In the genomic region with DNA sequence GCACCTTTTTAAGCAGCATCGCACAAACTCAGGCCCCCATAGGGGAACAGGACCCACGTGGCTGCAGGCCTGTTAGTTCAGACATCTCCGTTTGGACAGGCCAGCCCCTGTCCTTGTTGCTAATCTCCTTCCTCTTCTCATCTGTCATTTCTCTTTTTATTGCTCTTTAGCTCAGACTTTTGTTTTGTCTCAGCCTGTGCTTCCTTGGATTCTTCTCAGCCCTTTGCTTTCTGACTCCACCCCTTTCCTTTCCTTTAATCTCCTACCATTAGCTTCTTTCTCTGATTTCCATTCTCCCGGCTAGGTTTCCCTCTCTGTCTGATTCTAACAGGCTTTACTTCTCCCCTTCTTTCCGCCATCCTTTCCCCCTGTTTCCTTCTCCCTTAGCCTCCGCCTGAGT, we compare ENCODE assay signal across 2 cellular contexts.
TF ChIP-seq lines count a peak whose summit lies in the region.

No MANE protein-coding gene starts in this region.

TF ChIP-seq in HEK293, 187 proteins besides CTCF, POLR2A, EP300 and RAD21 (continued from another document):
- TF ChIP-seq, protein P1, sequence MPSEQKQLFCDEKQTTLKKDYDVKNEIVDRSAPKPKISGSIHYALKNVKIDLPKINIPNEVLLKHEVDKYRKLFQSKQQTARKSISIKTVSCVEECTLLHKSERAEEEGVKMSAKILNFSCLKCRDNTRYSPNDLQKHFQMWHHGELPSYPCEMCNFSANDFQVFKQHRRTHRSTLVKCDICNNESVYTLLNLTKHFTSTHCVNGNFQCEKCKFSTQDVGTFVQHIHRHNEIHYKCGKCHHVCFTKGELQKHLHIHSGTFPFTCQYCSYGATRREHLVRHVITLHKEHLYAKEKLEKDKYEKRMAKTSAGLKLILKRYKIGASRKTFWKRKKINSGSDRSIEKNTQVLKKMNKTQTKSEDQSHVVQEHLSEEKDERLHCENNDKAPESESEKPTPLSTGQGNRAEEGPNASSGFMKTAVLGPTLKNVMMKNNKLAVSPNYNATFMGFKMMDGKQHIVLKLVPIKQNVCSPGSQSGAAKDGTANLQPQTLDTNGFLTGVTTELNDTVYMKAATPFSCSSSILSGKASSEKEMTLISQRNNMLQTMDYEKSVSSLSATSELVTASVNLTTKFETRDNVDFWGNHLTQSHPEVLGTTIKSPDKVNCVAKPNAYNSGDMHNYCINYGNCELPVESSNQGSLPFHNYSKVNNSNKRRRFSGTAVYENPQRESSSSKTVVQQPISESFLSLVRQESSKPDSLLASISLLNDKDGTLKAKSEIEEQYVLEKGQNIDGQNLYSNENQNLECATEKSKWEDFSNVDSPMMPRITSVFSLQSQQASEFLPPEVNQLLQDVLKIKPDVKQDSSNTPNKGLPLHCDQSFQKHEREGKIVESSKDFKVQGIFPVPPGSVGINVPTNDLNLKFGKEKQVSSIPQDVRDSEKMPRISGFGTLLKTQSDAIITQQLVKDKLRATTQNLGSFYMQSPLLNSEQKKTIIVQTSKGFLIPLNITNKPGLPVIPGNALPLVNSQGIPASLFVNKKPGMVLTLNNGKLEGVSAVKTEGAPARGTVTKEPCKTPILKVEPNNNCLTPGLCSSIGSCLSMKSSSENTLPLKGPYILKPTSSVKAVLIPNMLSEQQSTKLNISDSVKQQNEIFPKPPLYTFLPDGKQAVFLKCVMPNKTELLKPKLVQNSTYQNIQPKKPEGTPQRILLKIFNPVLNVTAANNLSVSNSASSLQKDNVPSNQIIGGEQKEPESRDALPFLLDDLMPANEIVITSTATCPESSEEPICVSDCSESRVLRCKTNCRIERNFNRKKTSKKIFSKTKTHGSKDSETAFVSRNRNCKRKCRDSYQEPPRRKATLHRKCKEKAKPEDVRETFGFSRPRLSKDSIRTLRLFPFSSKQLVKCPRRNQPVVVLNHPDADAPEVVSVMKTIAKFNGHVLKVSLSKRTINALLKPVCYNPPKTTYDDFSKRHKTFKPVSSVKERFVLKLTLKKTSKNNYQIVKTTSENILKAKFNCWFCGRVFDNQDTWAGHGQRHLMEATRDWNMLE (tag by site-specific recombination; conservative IDR thresholded peaks at IDR 0.05; ENCODE audit: low read depth): no peak
- TF ChIP-seq ZNF692 (tag by site-specific recombination; IDR thresholded peaks at IDR 0.05): no peak
- TF ChIP-seq ZNF791 (tag by site-specific recombination; IDR thresholded peaks at IDR 0.05): no peak
- TF ChIP-seq PRDM1 (tag by site-specific recombination; IDR thresholded peaks at IDR 0.05): peak; percentile 41; the same call in 1 of the 2 replicates
- no peak for TF ChIP-seq ZSCAN23 (tag by site-specific recombination; IDR thresholded peaks at IDR 0.05)
- TF ChIP-seq, protein P2, sequence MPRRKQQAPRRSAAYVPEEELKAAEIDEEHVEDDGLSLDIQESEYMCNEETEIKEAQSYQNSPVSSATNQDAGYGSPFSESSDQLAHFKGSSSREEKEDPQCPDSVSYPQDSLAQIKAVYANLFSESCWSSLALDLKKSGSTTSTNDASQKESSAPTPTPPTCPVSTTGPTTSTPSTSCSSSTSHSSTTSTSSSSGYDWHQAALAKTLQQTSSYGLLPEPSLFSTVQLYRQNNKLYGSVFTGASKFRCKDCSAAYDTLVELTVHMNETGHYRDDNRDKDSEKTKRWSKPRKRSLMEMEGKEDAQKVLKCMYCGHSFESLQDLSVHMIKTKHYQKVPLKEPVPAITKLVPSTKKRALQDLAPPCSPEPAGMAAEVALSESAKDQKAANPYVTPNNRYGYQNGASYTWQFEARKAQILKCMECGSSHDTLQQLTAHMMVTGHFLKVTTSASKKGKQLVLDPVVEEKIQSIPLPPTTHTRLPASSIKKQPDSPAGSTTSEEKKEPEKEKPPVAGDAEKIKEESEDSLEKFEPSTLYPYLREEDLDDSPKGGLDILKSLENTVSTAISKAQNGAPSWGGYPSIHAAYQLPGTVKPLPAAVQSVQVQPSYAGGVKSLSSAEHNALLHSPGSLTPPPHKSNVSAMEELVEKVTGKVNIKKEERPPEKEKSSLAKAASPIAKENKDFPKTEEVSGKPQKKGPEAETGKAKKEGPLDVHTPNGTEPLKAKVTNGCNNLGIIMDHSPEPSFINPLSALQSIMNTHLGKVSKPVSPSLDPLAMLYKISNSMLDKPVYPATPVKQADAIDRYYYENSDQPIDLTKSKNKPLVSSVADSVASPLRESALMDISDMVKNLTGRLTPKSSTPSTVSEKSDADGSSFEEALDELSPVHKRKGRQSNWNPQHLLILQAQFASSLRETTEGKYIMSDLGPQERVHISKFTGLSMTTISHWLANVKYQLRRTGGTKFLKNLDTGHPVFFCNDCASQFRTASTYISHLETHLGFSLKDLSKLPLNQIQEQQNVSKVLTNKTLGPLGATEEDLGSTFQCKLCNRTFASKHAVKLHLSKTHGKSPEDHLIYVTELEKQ (tag by site-specific recombination; IDR thresholded peaks at IDR 0.05; ENCODE audit: borderline replicate concordance): no peak

TF ChIP-seq in GM12878, 131 proteins besides CTCF, POLR2A, EP300 and RAD21 (continued from another document):
- TF ChIP-seq, protein P3, sequence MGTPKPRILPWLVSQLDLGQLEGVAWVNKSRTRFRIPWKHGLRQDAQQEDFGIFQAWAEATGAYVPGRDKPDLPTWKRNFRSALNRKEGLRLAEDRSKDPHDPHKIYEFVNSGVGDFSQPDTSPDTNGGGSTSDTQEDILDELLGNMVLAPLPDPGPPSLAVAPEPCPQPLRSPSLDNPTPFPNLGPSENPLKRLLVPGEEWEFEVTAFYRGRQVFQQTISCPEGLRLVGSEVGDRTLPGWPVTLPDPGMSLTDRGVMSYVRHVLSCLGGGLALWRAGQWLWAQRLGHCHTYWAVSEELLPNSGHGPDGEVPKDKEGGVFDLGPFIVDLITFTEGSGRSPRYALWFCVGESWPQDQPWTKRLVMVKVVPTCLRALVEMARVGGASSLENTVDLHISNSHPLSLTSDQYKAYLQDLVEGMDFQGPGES (IDR thresholded peaks at IDR 0.05): no peak
- no peak for TF ChIP-seq EED (IDR thresholded peaks at IDR 0.05; ENCODE audit: low read depth)
